ENCODE assay signal across 1 cellular context in the genomic region with DNA sequence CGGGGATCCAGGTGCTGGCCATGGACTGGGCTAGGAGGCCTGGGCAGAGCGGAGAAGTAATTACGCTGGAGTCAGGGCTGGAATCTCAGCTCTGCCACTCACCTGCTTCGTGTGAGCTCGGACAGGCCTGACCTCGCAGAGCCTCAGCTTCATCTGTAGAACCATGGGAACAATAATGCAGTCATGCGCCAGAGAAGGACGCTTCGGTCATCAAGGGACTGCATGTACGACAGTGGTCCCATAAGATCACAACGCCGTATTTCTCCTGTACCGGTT.
TF ChIP-seq lines count a peak whose summit lies in the region.

No MANE protein-coding gene starts in this region.

TF ChIP-seq in IMR-90, 13 proteins besides CTCF, POLR2A, EP300 and RAD21:
- no peak for TF ChIP-seq MXI1 (IDR thresholded peaks at IDR 0.05; ENCODE audit: borderline replicate concordance, low read depth, low read length)
- TF ChIP-seq SMC3 (IDR thresholded peaks at IDR 0.05; ENCODE audit: low read depth, low read length): no peak
- TF ChIP-seq CHD1 (IDR thresholded peaks at IDR 0.05; ENCODE audit: low read depth, low read length): no peak
- no peak for TF ChIP-seq NFE2L2 (IDR thresholded peaks at IDR 0.05; ENCODE audit: low read depth, low read length)
- TF ChIP-seq FOS (IDR thresholded peaks at IDR 0.05; ENCODE audit: low read depth, low read length): no peak
